ENCODE assay signal across 1 cellular context in the genomic region with DNA sequence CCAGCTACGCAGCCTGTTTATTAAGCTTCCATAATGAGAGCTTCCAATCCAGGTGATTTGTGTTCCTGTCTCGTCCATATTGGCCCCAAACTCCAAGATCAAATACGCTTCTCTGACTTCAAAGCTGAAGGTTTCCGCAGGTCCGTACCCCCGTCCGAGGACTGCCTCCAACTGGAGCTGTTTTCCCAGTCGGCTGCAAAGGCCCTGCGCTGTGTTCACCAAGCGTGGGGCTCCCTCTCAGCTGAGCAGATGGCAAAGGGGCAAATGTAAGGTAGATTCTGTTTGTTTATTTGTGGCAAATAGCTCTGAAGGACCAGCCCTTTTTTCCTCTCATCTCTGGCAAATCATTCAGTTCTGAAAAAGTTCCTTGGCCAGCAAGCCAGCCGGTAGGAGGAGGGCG.
TF ChIP-seq lines count a peak whose summit lies in the region.

No MANE protein-coding gene starts in this region.

TF ChIP-seq in GM23338, 12 proteins besides CTCF, POLR2A, EP300 and RAD21:
- TF ChIP-seq ZNF462 (CRISPR knock-in tag; IDR thresholded peaks at IDR 0.05), result no peak
- TF ChIP-seq EZH2 (IDR thresholded peaks at IDR 0.05; ENCODE audit: low read depth, unreplicated experiment), result no peak
- TF ChIP-seq STAT1 (IDR thresholded peaks at IDR 0.05; ENCODE audit: unreplicated experiment), result no peak
TF ChIP-seq in GM23338: peak in this region for 0.
